ENCODE assay signal across 36 cellular contexts in the genomic region with DNA sequence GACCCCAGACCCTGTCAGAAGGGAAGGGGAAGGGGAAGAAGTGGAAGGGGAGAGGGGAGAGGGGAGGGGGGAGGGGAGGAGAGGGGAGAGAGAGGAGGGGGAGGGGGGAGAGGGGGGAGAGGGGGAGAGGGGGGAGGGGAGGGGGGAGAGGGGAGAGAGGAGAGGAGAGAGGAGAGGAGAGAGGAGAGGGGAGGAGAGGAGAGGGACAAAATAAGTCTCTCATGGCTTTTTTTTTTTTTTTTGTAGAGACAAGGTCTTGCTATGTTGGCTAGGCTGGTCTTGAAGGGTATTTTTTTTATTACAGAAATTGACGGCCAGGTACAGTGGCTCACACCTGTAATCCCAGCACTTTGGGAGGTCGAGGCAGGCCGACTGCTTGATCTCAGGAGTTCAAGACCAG.
"Had no signal": no experiment of that assay in that cellular context is flagged by ENCODE, and none has a peak within 500 bp of the region (broad histone marks: within the 10 kb centered on the region; RNA-seq: fewer than 3 reads in every experiment).

No MANE protein-coding gene starts in this region.

- H3K27me3 Mint-ChIP-seq: activated B cell treated with CpG ODN at 0.5 μM for 24 hours; activated CD4-positive, alpha-beta memory T cell treated with anti-CD3 and anti-CD28 coated beads for 36 hours; activated CD4-positive, alpha-beta T cell treated with anti-CD3 and anti-CD28 coated beads, Interleukin-2, amount 10 ng/mL, durations not matched to agents 24 days and 14 days; activated CD8-positive, alpha-beta T cell treated with anti-CD3 and anti-CD28 coated beads for 36 hours; activated naive CD8-positive, alpha-beta T cell treated with anti-CD3 and anti-CD28 coated beads for 36 hours; activated T-helper 17 cell treated with anti-CD3 and anti-CD28 coated beads, Interleukin-2, amount 50 U/mL, for 72 hours had no signal

- H3K4me3 ChIP-seq: adrenal gland, body of pancreas, breast epithelium had no signal

- H3K27ac ChIP-seq: adrenal gland, body of pancreas, brain microvascular endothelial cell, breast epithelium, VCaP had no signal

- H3K9me3 ChIP-seq: adrenal gland, body of pancreas, breast epithelium had no signal

- H3K4me1 Mint-ChIP-seq: activated T-helper 17 cell treated with anti-CD3 and anti-CD28 coated beads, Interleukin-2, amount 50 U/mL, for 72 hours had no signal

- H3K27me3 ChIP-seq: adrenal gland, body of pancreas, brain microvascular endothelial cell, breast epithelium had no signal

- ATAC-seq: activated CD8-positive, alpha-beta T cell treated with anti-CD3 and anti-CD28 coated beads for 36 hours; activated naive CD4-positive, alpha-beta T cell treated with anti-CD3 and anti-CD28 coated beads, Interleukin-2, amount 50 U/mL, for 72 hours; activated T-cell treated with anti-CD3 and anti-CD28 coated beads, Interleukin-2, amount 50 U/mL, for 4 hours; activated T-cell treated with anti-CD3 and anti-CD28 coated beads, Interleukin-2, amount 50 U/mL, for 72 hours; activated T-helper 17 cell treated with anti-CD3 and anti-CD28 coated beads, Interleukin-2, amount 50 U/mL, for 72 hours; body of pancreas had no signal

- FAIRE-seq: astrocyte had no signal

- H3K27ac Mint-ChIP-seq: activated CD4-positive, alpha-beta memory T cell treated with anti-CD3 and anti-CD28 coated beads for 36 hours; activated CD4-positive, alpha-beta T cell treated with anti-CD3 and anti-CD28 coated beads, Interleukin-2, amount 10 ng/mL, durations not matched to agents 24 days and 14 days; activated CD8-positive, alpha-beta T cell treated with anti-CD3 and anti-CD28 coated beads for 36 hours; activated naive CD4-positive, alpha-beta T cell treated with anti-CD3 and anti-CD28 coated beads for 36 hours; activated T-cell treated with anti-CD3 and anti-CD28 coated beads, Interleukin-2, amount 50 U/mL, for 72 hours; activated T-helper 1 cell treated with anti-CD3 and anti-CD28 coated beads, Interleukin-12 subunit alpha, Interleukin-12 subunit beta, Interleukin-2, Interleukin-4 antibody, amounts not matched to agents 30 ng/mL and 10 ng/mL and 1 ng/mL, durations not matched to agents 14 hours and 24 hours and 36 hours had no signal

- H3K9me3 Mint-ChIP-seq: activated B cell treated with CpG ODN at 0.5 μM for 24 hours; activated CD4-positive, alpha-beta memory T cell treated with anti-CD3 and anti-CD28 coated beads for 36 hours; activated CD4-positive, alpha-beta T cell treated with anti-CD3 and anti-CD28 coated beads, Interleukin-2, amount 10 ng/mL, durations not matched to agents 24 days and 14 days; activated CD8-positive, alpha-beta T cell treated with anti-CD3 and anti-CD28 coated beads for 36 hours; activated naive CD4-positive, alpha-beta T cell treated with anti-CD3 and anti-CD28 coated beads for 36 hours; activated naive CD4-positive, alpha-beta T cell treated with anti-CD3 and anti-CD28 coated beads, Interleukin-2, amount 50 U/mL, for 72 hours; activated naive CD8-positive, alpha-beta T cell treated with anti-CD3 and anti-CD28 coated beads for 36 hours; activated T-cell treated with anti-CD3 and anti-CD28 coated beads, Interleukin-2, amount 50 U/mL, for 4 hours; activated T-cell treated with anti-CD3 and anti-CD28 coated beads, Interleukin-2, amount 50 U/mL, for 72 hours; activated T-helper 1 cell treated with anti-CD3 and anti-CD28 coated beads, Interleukin-12 subunit alpha, Interleukin-12 subunit beta, Interleukin-2, Interleukin-4 antibody, amounts not matched to agents 30 ng/mL and 10 ng/mL and 1 ng/mL, durations not matched to agents 14 hours and 24 hours and 36 hours; activated T-helper 17 cell treated with anti-CD3 and anti-CD28 coated beads, Interleukin-2, amount 50 U/mL, for 72 hours; T-helper 1 cell treated with Interleukin-12 subunit alpha and Interleukin-12 subunit beta and Interleukin-4 antibody, amounts not matched to agents 30 μg/mL and 1 μg/mL, for 36 hours; T-helper 2 cell treated with Interferon-gamma antibody and Interleukin-4, amounts not matched to agents 5 μg/mL and 100 μg/mL, for 36 hours had no signal

- H3K4me3 Mint-ChIP-seq: activated B cell treated with CpG ODN at 0.5 μM for 24 hours; activated CD4-positive, alpha-beta memory T cell treated with anti-CD3 and anti-CD28 coated beads for 36 hours; activated CD4-positive, alpha-beta T cell treated with anti-CD3 and anti-CD28 coated beads, Interleukin-2, amount 10 ng/mL, durations not matched to agents 24 days and 14 days; activated CD8-positive, alpha-beta T cell treated with anti-CD3 and anti-CD28 coated beads for 36 hours; activated naive CD4-positive, alpha-beta T cell treated with anti-CD3 and anti-CD28 coated beads for 36 hours; activated naive CD8-positive, alpha-beta T cell treated with anti-CD3 and anti-CD28 coated beads for 36 hours; activated T-cell treated with anti-CD3 and anti-CD28 coated beads, Interleukin-2, amount 50 U/mL, for 4 hours; activated T-cell treated with anti-CD3 and anti-CD28 coated beads, Interleukin-2, amount 50 U/mL, for 72 hours; activated T-helper 1 cell treated with anti-CD3 and anti-CD28 coated beads, Interleukin-12 subunit alpha, Interleukin-12 subunit beta, Interleukin-2, Interleukin-4 antibody, amounts not matched to agents 30 ng/mL and 10 ng/mL and 1 ng/mL, durations not matched to agents 14 hours and 24 hours and 36 hours; activated T-helper 17 cell treated with anti-CD3 and anti-CD28 coated beads, Interleukin-2, amount 50 U/mL, for 72 hours; T-helper 1 cell treated with Interleukin-12 subunit alpha and Interleukin-12 subunit beta and Interleukin-4 antibody, amounts not matched to agents 30 μg/mL and 1 μg/mL, for 36 hours; T-helper 2 cell treated with Interferon-gamma antibody and Interleukin-4, amounts not matched to agents 5 μg/mL and 100 μg/mL, for 36 hours had no signal

- H3K36me3 ChIP-seq: breast epithelium had no signal

- H3K4me1 ChIP-seq: adrenal gland, breast epithelium had no signal

- DNase-seq: activated B cell treated with CpG ODN at 0.5 μM for 24 hours; activated CD4-positive, alpha-beta memory T cell treated with anti-CD3 and anti-CD28 coated beads for 36 hours; activated CD4-positive, alpha-beta T cell treated with anti-CD3 and anti-CD28 coated beads for 4 hours; activated CD4-positive, alpha-beta T cell treated with anti-CD3 and anti-CD28 coated beads, Interleukin-2, amount 10 ng/mL, durations not matched to agents 24 days and 14 days; activated CD4-positive, alpha-beta T cell treated with anti-CD3 and anti-CD28 coated beads, Interleukin-2, amount 50 U/mL, for 1 hour; activated CD4-positive, alpha-beta T cell treated with anti-CD3 and anti-CD28 coated beads, Interleukin-2, amount 50 U/mL, for 4 hours; activated CD4-positive, CD25-positive, alpha-beta regulatory T cell treated with anti-CD3 and anti-CD28 coated beads, Interleukin-2, amount 50 U/mL, for 72 hours; activated CD8-positive, alpha-beta memory T cell treated with anti-CD3 and anti-CD28 coated beads, Interleukin-2, amount 50 U/mL, for 4 hours; activated CD8-positive, alpha-beta T cell treated with anti-CD3 and anti-CD28 coated beads for 36 hours; activated effector memory CD4-positive, alpha-beta T cell treated with anti-CD3 and anti-CD28 coated beads, Interleukin-2, amount 50 U/mL, for 16 hours; activated gamma-delta T cell treated with Interleukin-2 at 50 U/mL for 16 hours; activated naive CD4-positive, alpha-beta T cell; activated naive CD4-positive, alpha-beta T cell treated with anti-CD3 and anti-CD28 coated beads for 36 hours; activated naive CD4-positive, alpha-beta T cell treated with anti-CD3 and anti-CD28 coated beads, Interleukin-2, amount 50 U/mL, for 16 hours; activated naive CD8-positive, alpha-beta T cell treated with anti-CD3 and anti-CD28 coated beads for 36 hours; activated T-cell treated with anti-CD3 and anti-CD28 coated beads for 4 hours; activated T-cell treated with anti-CD3 and anti-CD28 coated beads, Interleukin-2, amount 50 U/mL, for 1 hour; activated T-cell treated with anti-CD3 and anti-CD28 coated beads, Interleukin-2, amount 50 U/mL, for 4 hours; activated T-cell treated with anti-CD3 and anti-CD28 coated beads, Interleukin-2, amount 50 U/mL, for 72 hours; adrenal gland; amniotic stem cell; aorta; body of pancreas; brain microvascular endothelial cell; central memory CD4-positive, alpha-beta T cell; T-helper 1 cell; T-helper 2 cell; T-helper 9 cell had no signal
